In genomic region chr22:37051629-37052385, GRCh38 we compare ENCODE assay signal across 8 cellular contexts.
DNase-seq lines count a peak whose midpoint lies in the region; ATAC-seq and TF ChIP-seq lines count a peak whose summit lies in the region.

KCTD17 (plus strand) TSS chr22:37051742; CDS start chr22:37051761, 19 bp downstream.

- H3K36me3 Mint-ChIP-seq in nephron progenitor cell (ENCODE audit: low read depth) = no peaks in the 10 kb centered on the region

- TF ChIP-seq CTCF in nephron progenitor cell (IDR thresholded peaks at IDR 0.05) = no peak

- H3K4me1 Mint-ChIP-seq in nephron progenitor cell = peaks cover 19% of the 10 kb centered on the region

- peak within 1 kb of the TSS; percentile 13 for H3K27ac Mint-ChIP-seq in nephron progenitor cell

- H3K27me3 Mint-ChIP-seq in nephron progenitor cell (ENCODE audit: low read depth, poor library complexity) = peaks cover 6% of the 10 kb centered on the region

- H3K4me3 Mint-ChIP-seq in nephron progenitor cell = peak within 1 kb of the TSS; percentile 88

- H3K9me3 Mint-ChIP-seq in nephron progenitor cell = no peaks in the 10 kb centered on the region

- peak; percentile 57 for ATAC-seq in HG03159 (IDR thresholded peaks at IDR 0.05; ENCODE audit: unreplicated experiment)
- ATAC-seq in stimulated activated naive CD8-positive, alpha-beta T cell treated with anti-CD3 and anti-CD28 coated beads, Interleukin-15, Interleukin-2, amounts not matched to agents 100 U/mL and 50 U/mL, for 24 hours = peak; percentile 99

- peak; percentile 69 for DNase-seq in DMS53 (lab: John Stamatoyannopoulos, UW)
- no peak for DNase-seq in DMS53 treated with DMSO at 0.1 percent for 48 hours (lab: John Stamatoyannopoulos, UW; ENCODE audit: unreplicated experiment)
- peak; percentile 83 for DNase-seq in RPMI8226
- peak; percentile 69 for DNase-seq in activated T-helper 9 cell treated with anti-CD3 and anti-CD28 coated beads, Interleukin-2, amount 50 U/mL, for 16 hours (ENCODE audit: low read depth)
- DNase-seq in fibroblast of the conjunctiva (ENCODE audit: low read depth) = peak; percentile 38
- DNase-seq in nephron progenitor cell = peak; percentile 74
- DNase-seq in stimulated activated naive CD8-positive, alpha-beta T cell treated with anti-CD3 and anti-CD28 coated beads, Interleukin-15, Interleukin-2, amounts not matched to agents 100 U/mL and 50 U/mL, for 24 hours = peak; percentile 84
